ENCODE assay signal across 24 cellular contexts in genomic region chr6:52186075-52186474, GRCh38.
DNase-seq lines count a peak whose midpoint lies in the region; ATAC-seq lines count a peak whose summit lies in the region.
"Had no signal": no experiment of that assay in that cellular context is flagged by ENCODE, and none has a peak within 500 bp of the region (broad histone marks: within the 10 kb centered on the region; RNA-seq: fewer than 3 reads in every experiment).

IL17A (plus strand) TSS chr6:52186375; CDS start chr6:52186432, 57 bp downstream.

- H3K4me3 Mint-ChIP-seq in stimulated activated effector memory CD8-positive, alpha-beta T cell treated with anti-CD3 and anti-CD28 coated beads, Interleukin-12 subunit alpha, Interleukin-12 subunit beta, amount 100 ng/mL, for 72 hours = peak within 1 kb of the TSS; percentile 14
- H3K4me3 Mint-ChIP-seq in effector memory CD8-positive, alpha-beta T cell = peak within 1 kb of the TSS in 1 of 2 donors; percentile 35
- H3K4me3 Mint-ChIP-seq: activated naive CD8-positive, alpha-beta T cell; GM23338; HFFc6; naive thymus-derived CD8-positive, alpha-beta T cell had no signal

- ATAC-seq in GM19023 (IDR thresholded peaks at IDR 0.05; ENCODE audit: unreplicated experiment) = peak; percentile 36
- peak; percentile 33 for ATAC-seq in GM21723 (IDR thresholded peaks at IDR 0.05; ENCODE audit: unreplicated experiment)
- ATAC-seq in HG03432 (IDR thresholded peaks at IDR 0.05; ENCODE audit: unreplicated experiment) = peak; percentile 30
- ATAC-seq in stimulated activated effector memory CD8-positive, alpha-beta T cell treated with anti-CD3 and anti-CD28 coated beads, Interleukin-12 subunit alpha, Interleukin-12 subunit beta, amount 100 ng/mL, for 72 hours = peak; percentile 45
- ATAC-seq in effector memory CD8-positive, alpha-beta T cell (replicated peaks) = no peak
- ATAC-seq: GM23338; heart left ventricle; naive thymus-derived CD8-positive, alpha-beta T cell; stimulated activated naive CD8-positive, alpha-beta T cell treated with anti-CD3 and anti-CD28 coated beads, Interleukin-15, Interleukin-2, amounts not matched to agents 100 U/mL and 50 U/mL, for 24 hours had no signal

- no peak for DNase-seq in stimulated activated effector memory CD8-positive, alpha-beta T cell treated with anti-CD3 and anti-CD28 coated beads, Interleukin-12 subunit alpha, Interleukin-12 subunit beta, amount 100 ng/mL, for 72 hours (ENCODE audit: low spot score in 2 of 2)
- no peak for DNase-seq in effector memory CD8-positive, alpha-beta T cell
- DNase-seq in NCI-H2196 treated with DMSO at 0.1 percent for 48 hours (lab: John Stamatoyannopoulos, UW; ENCODE audit: unreplicated experiment) (no peak), cortex of kidney (lab: John Stamatoyannopoulos, UW) (no peak)
- DNase-seq: activated CD4-positive, alpha-beta T cell treated with anti-CD3 and anti-CD28 coated beads, Interleukin-2, amount 50 U/mL, for 4 hours; activated CD8-positive, alpha-beta memory T cell treated with anti-CD3 and anti-CD28 coated beads, Interleukin-2, amount 50 U/mL, for 48 hours; aorta; colonic mucosa; DND-41; heart left ventricle; HFFc6; Kasumi-1; naive thymus-derived CD8-positive, alpha-beta T cell; NCI-H1694; NCI-H526 treated with DMSO at 0.1 percent for 48 hours; SJCRH30; stimulated activated CD4-positive, alpha-beta T cell treated with anti-CD3 and anti-CD28 coated beads, Interleukin-15, amount 100 ng/mL, for 24 hours; stimulated activated naive CD8-positive, alpha-beta T cell treated with anti-CD3 and anti-CD28 coated beads, Interleukin-15, Interleukin-2, amounts not matched to agents 100 U/mL and 50 U/mL, for 24 hours; testis had no signal

- H3K36me3 Mint-ChIP-seq in stimulated activated effector memory CD8-positive, alpha-beta T cell treated with anti-CD3 and anti-CD28 coated beads, Interleukin-12 subunit alpha, Interleukin-12 subunit beta, amount 100 ng/mL, for 72 hours = no peaks in the 10 kb centered on the region
- no peaks in the 10 kb centered on the region for H3K36me3 Mint-ChIP-seq in effector memory CD8-positive, alpha-beta T cell (ENCODE audit: insufficient read depth)
- H3K36me3 Mint-ChIP-seq: activated naive CD8-positive, alpha-beta T cell; naive thymus-derived CD8-positive, alpha-beta T cell had no signal

- H3K4me1 Mint-ChIP-seq in stimulated activated effector memory CD8-positive, alpha-beta T cell treated with anti-CD3 and anti-CD28 coated beads, Interleukin-12 subunit alpha, Interleukin-12 subunit beta, amount 100 ng/mL, for 72 hours = peaks cover 12% of the 10 kb centered on the region
- H3K4me1 Mint-ChIP-seq in effector memory CD8-positive, alpha-beta T cell (ENCODE audit: low read depth in 2 of 2) = peaks cover 4 to 8% of the 10 kb centered on the region in 2 donors

- H3K27me3 Mint-ChIP-seq in effector memory CD8-positive, alpha-beta T cell = peaks cover 74 to 84% of the 10 kb centered on the region in 2 donors

- no peaks in the 10 kb centered on the region for H3K9me3 Mint-ChIP-seq in stimulated activated effector memory CD8-positive, alpha-beta T cell treated with anti-CD3 and anti-CD28 coated beads, Interleukin-12 subunit alpha, Interleukin-12 subunit beta, amount 100 ng/mL, for 72 hours
- no peaks in the 10 kb centered on the region for H3K9me3 Mint-ChIP-seq in effector memory CD8-positive, alpha-beta T cell
- H3K9me3 Mint-ChIP-seq: GM23338; HFFc6; naive thymus-derived CD8-positive, alpha-beta T cell had no signal

- no peak within 1 kb of the TSS for H3K27ac Mint-ChIP-seq in stimulated activated effector memory CD8-positive, alpha-beta T cell treated with anti-CD3 and anti-CD28 coated beads, Interleukin-12 subunit alpha, Interleukin-12 subunit beta, amount 100 ng/mL, for 72 hours
- H3K27ac Mint-ChIP-seq in effector memory CD8-positive, alpha-beta T cell = no peak within 1 kb of the TSS
- H3K27ac Mint-ChIP-seq: activated naive CD8-positive, alpha-beta T cell; GM23338; HFFc6 had no signal
